8 cellular contexts compared by ENCODE assay signal in genomic region chr6:106975699-106976032, GRCh38. TPM values are rescaled to one million over a fixed set of nuclear protein-coding genes. Genes with fewer than 3 reads are reported as not detected.
A peak's percentile ranks its signal among the peaks of the same experiment; 100 is the strongest.
DNase-seq lines count a peak whose midpoint lies in the region; ATAC-seq and TF ChIP-seq lines count a peak whose summit lies in the region.

No MANE protein-coding gene starts in this region.

- peak overlapping the region; percentile 82 to 93 (median 84) for H3K4me3 Mint-ChIP-seq in brain
- no peak overlapping the region for H3K4me3 Mint-ChIP-seq in chondrocyte (ENCODE audit: unreplicated experiment)

- no peak for ATAC-seq in HG03565 (IDR thresholded peaks at IDR 0.05; ENCODE audit: unreplicated experiment)

- H3K9me3 Mint-ChIP-seq in brain (peaks cover 0 to 9% (median 0%) of the 10 kb centered on the region in 5 experiments), chondrocyte (ENCODE audit: low read depth) (no peaks in the 10 kb centered on the region)

- peaks cover 14 to 45% (median 34%) of the 10 kb centered on the region in 10 experiments for H3K4me1 ChIP-seq in BLaER1 treated with 17β-estradiol and CSF1 and Interleukin-3, amounts not matched to agents 10 nM and 100 nM
- H3K4me1 ChIP-seq in HUES64 (ENCODE audit: insufficient read depth, low read length) (peaks cover 32% of the 10 kb centered on the region), mucosa of stomach (ENCODE audit: control insufficient read depth, insufficient read depth, low read length) (peaks cover 15% of the 10 kb centered on the region)

- H3K9me3 ChIP-seq in BLaER1 treated with 17β-estradiol and CSF1 and Interleukin-3, amounts not matched to agents 10 nM and 100 nM (replicated peaks in 1 of 11): no peaks in the 10 kb centered on the region
- no peaks in the 10 kb centered on the region for H3K9me3 ChIP-seq in HUES64 (ENCODE audit: insufficient read depth, low read depth, low read length)
- H3K9me3 ChIP-seq in mucosa of stomach (ENCODE audit: control insufficient read depth, low read length): no peaks in the 10 kb centered on the region

- DNase-seq in DMS153 treated with DMSO at 0.1 percent for 48 hours (lab: John Stamatoyannopoulos, UW; ENCODE audit: unreplicated experiment) (no peak), RWPE1 (ENCODE audit: low spot score) (no peak), chondrocyte (ENCODE audit: low spot score) (no peak)

- H3K36me3 ChIP-seq in BLaER1 treated with 17β-estradiol and CSF1 and Interleukin-3, amounts not matched to agents 10 nM and 100 nM: peaks cover 0 to 16% (median 7%) of the 10 kb centered on the region in 11 experiments; a peak in 9 of 22 replicates
- H3K36me3 ChIP-seq in HUES64 (ENCODE audit: insufficient read depth, low read length) (peaks cover 28% of the 10 kb centered on the region), mucosa of stomach (ENCODE audit: control insufficient read depth, insufficient read depth, low read length) (no peaks in the 10 kb centered on the region)

- CTCF ChIA-PET in RWPE1 (lab: Yijun Ruan, JAX): interaction anchor here (0.6 kb wide), 1 partner anchor 229 kb away, joined by 3 read pairs; no protein-coding TSS in a partner anchor

- peaks cover 28% of the 10 kb centered on the region for H3K4me1 Mint-ChIP-seq in brain
- H3K4me1 Mint-ChIP-seq in chondrocyte (ENCODE audit: low read depth): peaks cover 9% of the 10 kb centered on the region

- peaks cover 0 to 35% (median 21%) of the 10 kb centered on the region in 11 experiments; a peak in 12 of 22 replicates for H4K20me1 ChIP-seq in BLaER1 treated with 17β-estradiol and CSF1 and Interleukin-3, amounts not matched to agents 10 nM and 100 nM

- H3K27ac ChIP-seq in BLaER1 treated with 17β-estradiol and CSF1 and Interleukin-3, amounts not matched to agents 10 nM and 100 nM: peak overlapping the region in 10 of 11 experiments; percentile 19 to 99 (median 96); a peak in 19 of 22 replicates
- H3K27ac ChIP-seq in HUES64 (ENCODE audit: low read depth, low read length): peak overlapping the region; percentile 99
- H3K27ac ChIP-seq in RWPE1: no peak overlapping the region

- peaks cover 23% of the 10 kb centered on the region for H3K27me3 Mint-ChIP-seq in brain
- H3K27me3 Mint-ChIP-seq in chondrocyte (ENCODE audit: low read depth): peaks cover 61% of the 10 kb centered on the region

- peaks cover 0 to 32% (median 0%) of the 10 kb centered on the region in 11 experiments; a peak in 4 of 22 replicates for H3K27me3 ChIP-seq in BLaER1 treated with 17β-estradiol and CSF1 and Interleukin-3, amounts not matched to agents 10 nM and 100 nM
- H3K27me3 ChIP-seq in HUES64 (ENCODE audit: insufficient read depth, low read length): no peaks in the 10 kb centered on the region
- peaks cover 14% of the 10 kb centered on the region for H3K27me3 ChIP-seq in mucosa of stomach (ENCODE audit: control insufficient read depth, insufficient read depth, low read length)

- POLR2A ChIA-PET in RWPE1 (lab: Yijun Ruan, JAX; ENCODE audit: low non-redundant PET): no interaction called here

- H3K36me3 Mint-ChIP-seq in brain (peaks cover 15% of the 10 kb centered on the region), chondrocyte (ENCODE audit: low read depth) (no peaks in the 10 kb centered on the region)

- H3K4me2 ChIP-seq in BLaER1 treated with 17β-estradiol and CSF1 and Interleukin-3, amounts not matched to agents 10 nM and 100 nM: peak overlapping the region; percentile 61 to 100 (median 88)

- peak overlapping the region; percentile 70 to 98 (median 97); a peak in 21 of 22 replicates for H3K9ac ChIP-seq in BLaER1 treated with 17β-estradiol and CSF1 and Interleukin-3, amounts not matched to agents 10 nM and 100 nM
- H3K9ac ChIP-seq in HUES64 (ENCODE audit: low read depth, low read length): peak overlapping the region; percentile 100
- H3K9ac ChIP-seq in mucosa of stomach (ENCODE audit: low read length): peak overlapping the region; percentile 61

- H3K27ac Mint-ChIP-seq in brain (peak overlapping the region; percentile 79 to 92 (median 85)), chondrocyte (ENCODE audit: unreplicated experiment) (no peak overlapping the region)

- H3K4me3 ChIP-seq in BLaER1 treated with 17β-estradiol and CSF1 and Interleukin-3, amounts not matched to agents 10 nM and 100 nM: peak overlapping the region; percentile 83 to 98 (median 94)
- H3K4me3 ChIP-seq in HUES64 (ENCODE audit: low read length): peak overlapping the region; percentile 93
- H3K4me3 ChIP-seq in mucosa of stomach (ENCODE audit: low read length): no peak overlapping the region

- WGBS in HUES64: 1% methylated on average over 16 of the region's 17 CpGs

- TF ChIP-seq CTCF in brain (conservative IDR thresholded peaks at IDR 0.05) (no peak), RWPE1 (conservative IDR thresholded peaks at IDR 0.05; ENCODE audit: low read depth) (no peak), chondrocyte (IDR thresholded peaks at IDR 0.05) (no peak)

RNA-seq across cellular contexts. Expression of gene CD24, which starts 1.1 kb away (rescaled TPM):
- 1,556 TPM for polyA plus RNA-seq in HUES64 (2013, experiment 1 of 2)
- polyA plus RNA-seq in HUES64 (2013, experiment 2 of 2): 1,396 TPM
- polyA plus RNA-seq in brain (ENCODE audit: insufficient read depth, low read depth, low replicate concordance): 1,099 TPM
- 1.3 to 2.8 TPM (median 1.8 TPM) in 3 replicates for total RNA-seq in chondrocyte

RNA-seq across cellular contexts. Expression of gene MTRES1, which starts 52.3 kb away (rescaled TPM):
- 17.7 TPM for polyA plus RNA-seq in HUES64 (2013, experiment 1 of 2)
- 23.2 TPM for polyA plus RNA-seq in HUES64 (2013, experiment 2 of 2)
- polyA plus RNA-seq in brain (ENCODE audit: insufficient read depth, low read depth, low replicate concordance): 24.0 TPM
- total RNA-seq in chondrocyte: 15.5 to 19.0 TPM (median 18.9 TPM) in 3 replicates
